In genomic region chr5:156799171-156799570, GRCh38 we compare ENCODE assay signal across 1 cellular context.
TF ChIP-seq lines count a peak whose summit lies in the region.

No MANE protein-coding gene starts in this region.

TF ChIP-seq in H1, 55 proteins besides CTCF, POLR2A, EP300 and RAD21:
- TF ChIP-seq ZNF274 (IDR thresholded peaks at IDR 0.05; ENCODE audit: borderline replicate concordance, extremely low read depth, low read length) = no peak
- TF ChIP-seq NRF1 (IDR thresholded peaks at IDR 0.05; ENCODE audit: low read depth, low read length) = no peak
- TF ChIP-seq TAF1 (IDR thresholded peaks at IDR 0.05; ENCODE audit: low read depth, low read length) = no peak
- TF ChIP-seq PHF8 (conservative IDR thresholded peaks at IDR 0.05; ENCODE audit: low read depth, low read length) = no peak
- TF ChIP-seq EZH2 (IDR thresholded peaks at IDR 0.05; ENCODE audit: low read depth, low read length, severe bottlenecking) = no peak
- TF ChIP-seq CBX8 (IDR thresholded peaks at IDR 0.05; ENCODE audit: borderline replicate concordance, low read depth, low read length) = no peak
- no peak for TF ChIP-seq BACH1 (IDR thresholded peaks at IDR 0.05; ENCODE audit: low read length)
- no peak for TF ChIP-seq MAFK (IDR thresholded peaks at IDR 0.05; ENCODE audit: low read depth, low read length)
- no peak for TF ChIP-seq POU5F1 (IDR thresholded peaks at IDR 0.05; ENCODE audit: low read depth, low read length)
- TF ChIP-seq SP2 (IDR thresholded peaks at IDR 0.05; ENCODE audit: low read length) = no peak
- TF ChIP-seq, protein P1, sequence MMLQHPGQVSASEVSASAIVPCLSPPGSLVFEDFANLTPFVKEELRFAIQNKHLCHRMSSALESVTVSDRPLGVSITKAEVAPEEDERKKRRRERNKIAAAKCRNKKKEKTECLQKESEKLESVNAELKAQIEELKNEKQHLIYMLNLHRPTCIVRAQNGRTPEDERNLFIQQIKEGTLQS (IDR thresholded peaks at IDR 0.05; ENCODE audit: insufficient read depth, low read depth, low read length) = no peak
- TF ChIP-seq POLR2AphosphoS5 (IDR thresholded peaks at IDR 0.05; ENCODE audit: low read depth, low read length) = no peak
- TF ChIP-seq CEBPB (IDR thresholded peaks at IDR 0.05; ENCODE audit: low read depth, low read length) = no peak
- TF ChIP-seq SAP30 (IDR thresholded peaks at IDR 0.05; ENCODE audit: insufficient read depth, insufficient replicate concordance, low read length) = no peak
- TF ChIP-seq HDAC2 (IDR thresholded peaks at IDR 0.05; ENCODE audit: borderline replicate concordance in 1 of 2, low read depth in 2 of 2, low read length in 2 of 2) = no peak
- TF ChIP-seq RFX5 (IDR thresholded peaks at IDR 0.05; ENCODE audit: borderline replicate concordance, low read depth, low read length) = no peak
- no peak for TF ChIP-seq HDAC6 (IDR thresholded peaks at IDR 0.05; ENCODE audit: low read depth, low read length)
